1 cellular context compared by ENCODE assay signal in the genomic region with DNA sequence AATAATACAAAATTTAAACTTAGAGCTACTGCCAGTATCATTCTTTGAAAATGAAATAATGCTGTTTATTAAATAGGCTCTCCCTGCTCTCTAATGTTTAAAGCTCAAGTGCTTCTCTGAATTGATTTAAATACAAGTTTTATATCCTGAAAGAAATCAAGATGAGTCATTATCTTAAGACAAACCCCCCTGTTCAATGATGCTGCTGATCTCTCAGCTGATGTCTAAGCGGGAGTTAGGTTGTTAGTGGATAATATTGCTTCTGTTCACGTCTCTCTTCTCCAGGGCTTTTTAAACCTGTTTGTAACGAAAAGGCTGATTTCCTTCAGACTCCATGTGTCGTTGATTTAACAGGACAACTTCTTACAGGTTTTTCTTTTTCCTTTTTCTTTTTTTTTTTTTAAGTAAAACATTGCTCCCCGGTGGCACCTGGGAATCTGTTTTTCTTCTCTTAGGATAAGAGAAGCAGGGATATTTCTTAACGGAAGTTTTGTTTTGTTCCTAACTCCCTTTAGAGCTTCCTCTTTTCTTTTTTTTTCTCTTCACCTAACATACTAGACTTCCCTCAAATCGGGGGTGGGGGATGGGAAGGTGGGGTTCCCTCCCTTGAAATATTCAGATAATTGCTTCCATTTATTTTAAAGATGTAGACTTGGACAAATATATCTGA.
TF ChIP-seq lines count a peak whose summit lies in the region.

No MANE protein-coding gene starts in this region.

TF ChIP-seq in IMR-90, 13 proteins besides CTCF, POLR2A, EP300 and RAD21:
- no peak for TF ChIP-seq RFX5 (IDR thresholded peaks at IDR 0.05; ENCODE audit: low read depth, low read length)
- TF ChIP-seq RCOR1 (IDR thresholded peaks at IDR 0.05; ENCODE audit: insufficient replicate concordance, low read length): no peak
- no peak for TF ChIP-seq CHD1 (IDR thresholded peaks at IDR 0.05; ENCODE audit: low read depth, low read length)
- TF ChIP-seq NFE2L2 (IDR thresholded peaks at IDR 0.05; ENCODE audit: low read depth, low read length): no peak
- no peak for TF ChIP-seq FOS (IDR thresholded peaks at IDR 0.05; ENCODE audit: low read depth, low read length)
- TF ChIP-seq CEBPB (IDR thresholded peaks at IDR 0.05; ENCODE audit: low read depth, low read length): no peak
- TF ChIP-seq MXI1 (IDR thresholded peaks at IDR 0.05; ENCODE audit: borderline replicate concordance, low read depth, low read length): no peak
- no peak for TF ChIP-seq BHLHE40 (IDR thresholded peaks at IDR 0.05; ENCODE audit: low read depth, low read length)
- TF ChIP-seq SMC3 (IDR thresholded peaks at IDR 0.05; ENCODE audit: low read depth, low read length): no peak
